Comparison of ENCODE assay signal across 8 cellular contexts in the genomic region with DNA sequence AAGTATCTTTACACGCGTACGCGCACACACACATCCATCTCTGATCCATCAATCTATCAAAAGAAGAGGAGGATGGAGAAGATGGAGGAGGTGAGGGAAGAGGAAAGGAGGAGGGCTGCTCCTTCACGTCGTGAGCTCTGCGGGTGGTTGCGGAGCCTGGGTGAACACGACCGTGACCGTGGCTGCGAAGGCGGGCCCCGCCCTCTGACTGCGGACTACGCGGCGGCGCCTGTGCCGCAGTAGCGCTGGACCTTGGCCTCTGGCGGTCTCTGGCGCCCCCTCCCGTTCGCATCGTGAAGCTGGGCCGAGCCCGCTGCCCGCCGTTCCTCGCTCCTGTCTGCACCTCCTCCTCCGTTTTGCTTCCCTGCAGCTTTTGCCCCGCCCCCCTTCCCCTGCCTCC. TPM values are rescaled to one million over a fixed set of nuclear protein-coding genes. Genes with fewer than 3 reads are reported as not detected.
A peak's percentile ranks its signal among the peaks of the same experiment; 100 is the strongest.
DNase-seq lines count a peak whose midpoint lies in the region; ATAC-seq and TF ChIP-seq lines count a peak whose summit lies in the region.

No MANE protein-coding gene starts in this region.

- no peaks in the 10 kb centered on the region for H3K36me3 ChIP-seq in ectodermal cell (ENCODE audit: control insufficient read depth, insufficient read depth, low read length)

- POLR2A ChIA-PET in activated CD8-positive, alpha-beta T cell treated with anti-CD3 and anti-CD28 coated beads, Interleukin-2, amount 10 ng/mL, durations not matched to agents 7 days and 5 days (lab: Charles Lee) = interaction anchor here (1.7 kb wide), 1 partner anchor 305 kb away, joined by 3 read pairs; a partner anchor contains a TSS

- no peaks in the 10 kb centered on the region for H3K4me1 ChIP-seq in ectodermal cell (ENCODE audit: control insufficient read depth, insufficient read depth, low read length)

- DNase-seq in AG09309 (ENCODE audit: low read depth) = no peak
- peak; percentile 71 for DNase-seq in NCI-H748 treated with DMSO at 0.1 percent for 48 hours (lab: John Stamatoyannopoulos, UW)
- DNase-seq in activated CD8-positive, alpha-beta T cell treated with anti-CD3 and anti-CD28 coated beads, Interleukin-2, amount 10 ng/mL, durations not matched to agents 7 days and 5 days = peak; percentile 81
- peak; percentile 74 for DNase-seq in medulla oblongata (ENCODE audit: extremely low spot score)
- DNase-seq in stimulated activated CD4-positive, alpha-beta T cell treated with anti-CD3 and anti-CD28 coated beads, TNF-alpha, amount 100 ng/mL, for 48 hours (ENCODE audit: low read depth in 3 of 3) = peak; percentile 60 to 78 (median 64)

- ATAC-seq in GM18909 (IDR thresholded peaks at IDR 0.05; ENCODE audit: poor library complexity, unreplicated experiment) (peak; percentile 84), HG03439 (IDR thresholded peaks at IDR 0.05; ENCODE audit: unreplicated experiment) (peak; percentile 94)
- peak; percentile 99 for ATAC-seq in activated CD8-positive, alpha-beta T cell treated with anti-CD3 and anti-CD28 coated beads, Interleukin-2, amount 10 ng/mL, durations not matched to agents 7 days and 5 days

- peak; percentile 69 for TF ChIP-seq CTCF in AG09309 (IDR thresholded peaks at IDR 0.05; ENCODE audit: control insufficient read depth, insufficient read depth, low read depth, low read length, missing control alignments)

- H3K27me3 Mint-ChIP-seq in activated CD8-positive, alpha-beta T cell treated with anti-CD3 and anti-CD28 coated beads, Interleukin-2, amount 10 ng/mL, durations not matched to agents 7 days and 5 days (ENCODE audit: low read depth) = no peaks in the 10 kb centered on the region

- H3K9me3 Mint-ChIP-seq in activated CD8-positive, alpha-beta T cell treated with anti-CD3 and anti-CD28 coated beads, Interleukin-2, amount 10 ng/mL, durations not matched to agents 7 days and 5 days (ENCODE audit: insufficient read depth) = no peaks in the 10 kb centered on the region

- CTCF ChIA-PET in activated CD8-positive, alpha-beta T cell treated with anti-CD3 and anti-CD28 coated beads, Interleukin-2, amount 10 ng/mL, durations not matched to agents 7 days and 5 days (lab: Charles Lee) = interaction anchor here (0.7 to 2.0 kb wide), 18 partner anchors 8 to 332 kb away, joined by 3 to 16 read pairs (median 4); no protein-coding TSS in a partner anchor

- H3K27ac Mint-ChIP-seq in activated CD8-positive, alpha-beta T cell treated with anti-CD3 and anti-CD28 coated beads, Interleukin-2, amount 10 ng/mL, durations not matched to agents 7 days and 5 days = peak overlapping the region; percentile 11

- H3K9me3 ChIP-seq in ectodermal cell (ENCODE audit: control insufficient read depth, low read length) = no peaks in the 10 kb centered on the region

- H3K36me3 Mint-ChIP-seq in activated CD8-positive, alpha-beta T cell treated with anti-CD3 and anti-CD28 coated beads, Interleukin-2, amount 10 ng/mL, durations not matched to agents 7 days and 5 days (ENCODE audit: low read depth) = no peaks in the 10 kb centered on the region

- H3K4me3 Mint-ChIP-seq in activated CD8-positive, alpha-beta T cell treated with anti-CD3 and anti-CD28 coated beads, Interleukin-2, amount 10 ng/mL, durations not matched to agents 7 days and 5 days = peak overlapping the region; percentile 63

- H3K27me3 ChIP-seq in ectodermal cell (ENCODE audit: control insufficient read depth, insufficient read depth, low read length, poor library complexity, severe bottlenecking) = peaks cover 9% of the 10 kb centered on the region

- H3K4me3 ChIP-seq in AG09309 (ENCODE audit: control insufficient read depth, low read depth, low read length) (peak overlapping the region; percentile 59), ectodermal cell (ENCODE audit: insufficient read depth, low read depth, low read length) (peak overlapping the region; percentile 40)

- 0% methylated on average over 29 of the region's 33 CpGs for WGBS in ectodermal cell, 2 experiments

- no peak overlapping the region for H3K27ac ChIP-seq in ectodermal cell (ENCODE audit: insufficient read depth, low read depth, low read length, poor library complexity, severe bottlenecking)

- peaks cover 5% of the 10 kb centered on the region for H3K4me1 Mint-ChIP-seq in activated CD8-positive, alpha-beta T cell treated with anti-CD3 and anti-CD28 coated beads, Interleukin-2, amount 10 ng/mL, durations not matched to agents 7 days and 5 days (ENCODE audit: low read depth)

RNA-seq across cellular contexts. Expression of a gene that starts 37.7 kb away (rescaled TPM):
- total RNA-seq in activated CD8-positive, alpha-beta T cell treated with anti-CD3 and anti-CD28 coated beads, Interleukin-2, amount 10 ng/mL, durations not matched to agents 7 days and 5 days = 10 to 100 TPM; 66.7 to 68.4 TPM
- 51.4 TPM for polyA plus RNA-seq in ectodermal cell (2013, experiment 1 of 4)
- polyA plus RNA-seq in ectodermal cell (2013, experiment 2 of 4) = 51.6 TPM
- 42.9 TPM for polyA plus RNA-seq in ectodermal cell (2013, experiment 3 of 4)
- polyA plus RNA-seq in ectodermal cell (2013, experiment 4 of 4) = 41.3 TPM

RNA-seq across cellular contexts. Expression of a gene that starts 40.3 kb away (rescaled TPM):
- total RNA-seq in activated CD8-positive, alpha-beta T cell treated with anti-CD3 and anti-CD28 coated beads, Interleukin-2, amount 10 ng/mL, durations not matched to agents 7 days and 5 days = 10 to 100 TPM; 12.9 to 13.1 TPM
- 6.0 TPM for polyA plus RNA-seq in ectodermal cell (2013, experiment 1 of 4)
- 5.0 TPM for polyA plus RNA-seq in ectodermal cell (2013, experiment 2 of 4)
- 4.0 TPM for polyA plus RNA-seq in ectodermal cell (2013, experiment 3 of 4)
- polyA plus RNA-seq in ectodermal cell (2013, experiment 4 of 4) = 3.8 TPM

RNA-seq across cellular contexts. Expression of a gene that starts 58.9 kb away (rescaled TPM):
- 10 to 100 TPM; 58.7 to 68.5 TPM for total RNA-seq in activated CD8-positive, alpha-beta T cell treated with anti-CD3 and anti-CD28 coated beads, Interleukin-2, amount 10 ng/mL, durations not matched to agents 7 days and 5 days
- polyA plus RNA-seq in ectodermal cell (2013, experiment 1 of 4) = 66.8 TPM
- 81.5 TPM for polyA plus RNA-seq in ectodermal cell (2013, experiment 2 of 4)
- polyA plus RNA-seq in ectodermal cell (2013, experiment 3 of 4) = 69.9 TPM
- 88.3 TPM for polyA plus RNA-seq in ectodermal cell (2013, experiment 4 of 4)
